In the genomic region with DNA sequence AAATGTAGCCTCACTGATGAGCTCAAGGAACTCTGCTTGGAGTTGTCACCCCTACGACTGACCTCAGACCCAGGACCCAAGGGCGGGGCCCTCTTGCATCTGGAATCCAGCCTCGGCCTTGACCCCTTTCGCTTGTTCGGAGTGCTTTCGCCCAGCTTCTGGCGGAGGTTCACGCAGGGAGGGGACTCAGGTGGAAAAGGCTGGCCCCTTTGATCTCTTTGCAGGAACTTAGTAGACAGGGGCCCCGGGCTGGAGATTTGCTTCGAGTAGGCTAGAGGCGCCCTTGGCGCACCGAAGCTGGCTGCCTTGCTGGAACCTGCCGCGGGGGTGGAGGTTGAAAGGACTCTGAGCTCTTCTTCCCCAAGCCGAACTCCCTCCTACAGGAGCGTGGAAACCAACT, we compare ENCODE assay signal across 13 cellular contexts.
DNase-seq lines count a peak whose midpoint lies in the region; ATAC-seq lines count a peak whose summit lies in the region.
"Had no signal": no experiment of that assay in that cellular context is flagged by ENCODE, and none has a peak within 500 bp of the region (broad histone marks: within the 10 kb centered on the region; RNA-seq: fewer than 3 reads in every experiment).

No MANE protein-coding gene starts in this region.

- DNase-seq in activated T-cell treated with anti-CD3 and anti-CD28 coated beads, Interleukin-2, amount 50 U/mL, for 24 hours = peak; percentile 31
- no peak for DNase-seq in activated T-cell treated with anti-CD3 and anti-CD28 coated beads, Interleukin-2, amount 50 U/mL, for 4 hours
- peak; percentile 18 for DNase-seq in activated naive CD8-positive, alpha-beta T cell treated with anti-CD3 and anti-CD28 coated beads for 36 hours
- DNase-seq in iPS-NIHi11 (ENCODE audit: low spot score) = peak; percentile 17
- DNase-seq in stimulated activated CD8-positive, alpha-beta memory T cell treated with anti-CD3 and anti-CD28 coated beads, Interleukin-4, amount 100 ng/mL, for 48 hours = peak; percentile 28
- DNase-seq in GOT3 (lab: John Stamatoyannopoulos, UW) = no peak
- DNase-seq: activated effector memory CD4-positive, alpha-beta T cell treated with Interleukin-2 at 50 U/mL for 16 hours; immature natural killer cell; small intestine had no signal

- ATAC-seq in activated T-cell treated with anti-CD3 and anti-CD28 coated beads, Interleukin-2, amount 50 U/mL, for 4 hours = no peak
- ATAC-seq in HG03095 (IDR thresholded peaks at IDR 0.05; ENCODE audit: unreplicated experiment) = no peak
- ATAC-seq in GM19023 (IDR thresholded peaks at IDR 0.05; ENCODE audit: unreplicated experiment) = no peak
- ATAC-seq: GM12878 had no signal

- H3K27ac Mint-ChIP-seq in activated T-cell treated with anti-CD3 and anti-CD28 coated beads, Interleukin-2, amount 50 U/mL, for 24 hours = no peak overlapping the region
- no peak overlapping the region for H3K27ac Mint-ChIP-seq in activated naive CD8-positive, alpha-beta T cell treated with anti-CD3 and anti-CD28 coated beads for 36 hours
- H3K27ac Mint-ChIP-seq: activated CD4-positive, alpha-beta T cell treated with anti-CD3 and anti-CD28 coated beads, Interleukin-2, amount 10 ng/mL, durations not matched to agents 7 days and 5 days; immature natural killer cell had no signal

- no peaks in the 10 kb centered on the region for H3K9me3 Mint-ChIP-seq in activated T-cell treated with anti-CD3 and anti-CD28 coated beads, Interleukin-2, amount 50 U/mL, for 24 hours
- H3K9me3 Mint-ChIP-seq in activated T-cell treated with anti-CD3 and anti-CD28 coated beads, Interleukin-2, amount 50 U/mL, for 4 hours = no peaks in the 10 kb centered on the region
- H3K9me3 Mint-ChIP-seq in activated naive CD8-positive, alpha-beta T cell treated with anti-CD3 and anti-CD28 coated beads for 36 hours = no peaks in the 10 kb centered on the region
- H3K9me3 Mint-ChIP-seq: activated CD4-positive, alpha-beta T cell treated with anti-CD3 and anti-CD28 coated beads, Interleukin-2, amount 10 ng/mL, durations not matched to agents 7 days and 5 days had no signal

- peaks cover 66% of the 10 kb centered on the region for H3K27me3 Mint-ChIP-seq in activated T-cell treated with anti-CD3 and anti-CD28 coated beads, Interleukin-2, amount 50 U/mL, for 24 hours
- H3K27me3 Mint-ChIP-seq in activated T-cell treated with anti-CD3 and anti-CD28 coated beads, Interleukin-2, amount 50 U/mL, for 4 hours (ENCODE audit: low read depth) = peaks cover 49% of the 10 kb centered on the region
- peaks cover 74% of the 10 kb centered on the region for H3K27me3 Mint-ChIP-seq in activated naive CD8-positive, alpha-beta T cell treated with anti-CD3 and anti-CD28 coated beads for 36 hours

- peak overlapping the region; percentile 62 for H3K4me3 Mint-ChIP-seq in activated T-cell treated with anti-CD3 and anti-CD28 coated beads, Interleukin-2, amount 50 U/mL, for 24 hours
- H3K4me3 Mint-ChIP-seq in activated T-cell treated with anti-CD3 and anti-CD28 coated beads, Interleukin-2, amount 50 U/mL, for 4 hours = no peak overlapping the region
- peak overlapping the region; percentile 63 for H3K4me3 Mint-ChIP-seq in activated naive CD8-positive, alpha-beta T cell treated with anti-CD3 and anti-CD28 coated beads for 36 hours
- H3K4me3 Mint-ChIP-seq: activated CD4-positive, alpha-beta T cell treated with anti-CD3 and anti-CD28 coated beads, Interleukin-2, amount 10 ng/mL, durations not matched to agents 7 days and 5 days; immature natural killer cell had no signal

- no peaks in the 10 kb centered on the region for H3K36me3 Mint-ChIP-seq in activated T-cell treated with anti-CD3 and anti-CD28 coated beads, Interleukin-2, amount 50 U/mL, for 24 hours (ENCODE audit: low read depth)
- no peaks in the 10 kb centered on the region for H3K36me3 Mint-ChIP-seq in activated T-cell treated with anti-CD3 and anti-CD28 coated beads, Interleukin-2, amount 50 U/mL, for 4 hours (ENCODE audit: insufficient read depth)
- H3K36me3 Mint-ChIP-seq in activated naive CD8-positive, alpha-beta T cell treated with anti-CD3 and anti-CD28 coated beads for 36 hours = peaks cover 2% of the 10 kb centered on the region
- H3K36me3 Mint-ChIP-seq: immature natural killer cell had no signal

- peaks cover 16% of the 10 kb centered on the region for H3K4me1 Mint-ChIP-seq in activated T-cell treated with anti-CD3 and anti-CD28 coated beads, Interleukin-2, amount 50 U/mL, for 24 hours (ENCODE audit: low read depth)
- peaks cover 8% of the 10 kb centered on the region for H3K4me1 Mint-ChIP-seq in activated T-cell treated with anti-CD3 and anti-CD28 coated beads, Interleukin-2, amount 50 U/mL, for 4 hours (ENCODE audit: low read depth)
- peaks cover 19% of the 10 kb centered on the region for H3K4me1 Mint-ChIP-seq in activated naive CD8-positive, alpha-beta T cell treated with anti-CD3 and anti-CD28 coated beads for 36 hours
- H3K4me1 Mint-ChIP-seq: activated CD4-positive, alpha-beta T cell treated with anti-CD3 and anti-CD28 coated beads, Interleukin-2, amount 10 ng/mL, durations not matched to agents 7 days and 5 days; immature natural killer cell had no signal

Comparison
In these comparisons a context has a peak if more than half of its experiments do, and no peak if none do; other contexts are left out.
1. DNase-seq: peak in activated T-cell treated with anti-CD3 and anti-CD28 coated beads, Interleukin-2, amount 50 U/mL, for 24 hours (single experiment), activated naive CD8-positive, alpha-beta T cell treated with anti-CD3 and anti-CD28 coated beads for 36 hours (single experiment), iPS-NIHi11 (single experiment) and stimulated activated CD8-positive, alpha-beta memory T cell treated with anti-CD3 and anti-CD28 coated beads, Interleukin-4, amount 100 ng/mL, for 48 hours (single experiment); none in activated T-cell treated with anti-CD3 and anti-CD28 coated beads, Interleukin-2, amount 50 U/mL, for 4 hours (single experiment) and GOT3 (single experiment).